In the genomic region with DNA sequence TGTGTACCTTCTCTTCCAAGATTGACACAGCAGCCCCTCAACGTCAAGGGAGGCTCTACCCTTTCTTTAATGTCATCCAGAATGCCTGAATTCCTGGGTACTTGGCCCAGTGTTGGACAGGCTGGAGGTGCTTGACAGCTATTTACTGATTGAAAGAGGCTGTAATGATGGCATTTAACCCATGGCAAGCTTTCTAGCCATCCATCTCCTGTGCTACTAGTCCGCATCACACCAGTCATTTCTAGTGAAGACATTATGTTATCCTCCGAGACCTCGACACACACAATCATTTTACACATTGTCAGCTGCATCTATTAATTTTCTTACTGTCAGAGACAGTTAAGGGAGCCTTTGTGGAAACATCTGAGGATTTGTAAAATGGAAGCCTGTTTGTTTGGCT, we compare ENCODE assay signal across 21 cellular contexts.
"Had no signal": no experiment of that assay in that cellular context is flagged by ENCODE, and none has a peak within 500 bp of the region (broad histone marks: within the 10 kb centered on the region; RNA-seq: fewer than 3 reads in every experiment).

No MANE protein-coding gene starts in this region.

- H3K4me3 ChIP-seq: esophagus squamous epithelium, gastrocnemius medialis, heart right ventricle, left lung, lower lobe of right lung, mucosa of descending colon had no signal

- ATAC-seq: esophagus mucosa, gastrocnemius medialis, heart right ventricle, left cardiac atrium, left lung, left ventricle myocardium superior, lower lobe of right lung, mucosa of descending colon had no signal

- DNase-seq: cortex of kidney; effector CD4-positive, alpha-beta T cell; effector memory CD4-positive, alpha-beta T cell; erythroblast; esophagus squamous epithelium; foreskin fibroblast; foreskin melanocyte; gastrocnemius medialis; glutamatergic neuron; head of caudate nucleus; heart right ventricle; hippocampal formation; left cardiac atrium; left lung; left ventricle myocardium superior; lower lobe of right lung; mesenchymal stem cell; mucosa of descending colon; naive B cell had no signal

- H3K27me3 ChIP-seq: gastrocnemius medialis, left lung had no signal

- H3K36me3 ChIP-seq: esophagus squamous epithelium, gastrocnemius medialis, heart right ventricle, left lung, lower lobe of right lung had no signal

- H3K27ac ChIP-seq: epithelial cell of prostate, esophagus squamous epithelium, gastrocnemius medialis, heart right ventricle, left lung, lower lobe of right lung had no signal

- H3K9me3 ChIP-seq: esophagus squamous epithelium, gastrocnemius medialis, heart right ventricle, left lung, lower lobe of right lung, mucosa of descending colon had no signal
